21 cellular contexts compared by ENCODE assay signal in the genomic region with DNA sequence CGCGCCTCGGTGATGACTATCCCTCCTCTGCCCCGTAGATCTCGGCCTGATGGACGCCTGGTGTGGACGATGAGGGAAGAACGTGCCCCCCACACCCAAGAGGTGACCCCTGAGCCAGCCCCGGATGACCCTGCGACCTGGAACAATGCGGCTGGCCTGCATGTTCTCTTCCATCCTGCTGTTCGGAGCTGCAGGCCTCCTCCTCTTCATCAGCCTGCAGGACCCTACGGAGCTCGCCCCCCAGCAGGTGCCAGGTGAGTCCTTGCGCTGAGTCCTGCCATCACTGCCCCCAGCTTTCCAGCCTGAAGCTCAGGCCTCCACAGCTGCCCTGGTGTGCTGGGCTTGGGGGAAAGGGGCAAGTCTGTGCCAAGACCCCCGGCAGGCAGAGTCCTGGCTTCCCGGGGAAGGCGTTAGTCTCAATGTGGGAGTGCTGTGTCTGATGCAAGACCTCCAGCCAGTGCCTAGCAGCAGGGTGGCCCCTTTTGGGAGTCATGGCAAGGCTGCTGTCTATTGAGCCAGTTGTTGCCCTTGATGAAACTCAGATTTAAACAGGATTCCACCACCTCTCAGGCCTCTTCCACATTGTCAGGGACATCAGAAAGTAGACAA.
"Had no signal": no experiment of that assay in that cellular context is flagged by ENCODE, and none has a peak within 500 bp of the region (broad histone marks: within the 10 kb centered on the region; RNA-seq: fewer than 3 reads in every experiment).

No MANE protein-coding gene starts in this region.

- H3K9me3 ChIP-seq: mucosa of descending colon, testis had no signal

- H3K27ac Mint-ChIP-seq: activated CD4-positive, alpha-beta T cell treated with anti-CD3 and anti-CD28 coated beads, Interleukin-2, amount 10 ng/mL, durations not matched to agents 7 days and 5 days; activated CD8-positive, alpha-beta T cell treated with anti-CD3 and anti-CD28 coated beads for 36 hours; activated naive CD4-positive, alpha-beta T cell treated with anti-CD3 and anti-CD28 coated beads, Interleukin-2, amount 10 ng/mL, durations not matched to agents 7 days and 5 days; activated T-cell treated with anti-CD3 and anti-CD28 coated beads, Interleukin-2, amount 50 U/mL, for 24 hours; activated T-helper 2 cell treated with anti-CD3 and anti-CD28 coated beads, Interferon-gamma antibody, Interleukin-2, Interleukin-4, amounts not matched to agents 10 μg/mL and 5 μg/mL and 100 μg/mL, durations not matched to agents 14 hours and 24 hours and 36 hours; nephron progenitor cell; stimulated activated naive B cell treated with anti-CD40 and anti-IgM and Interleukin-4, amounts not matched to agents 10 μg/mL and 1 μg/mL and 100 μg/mL, for 72 hours; T-helper 2 cell treated with Interferon-gamma antibody and Interleukin-4, amounts not matched to agents 5 μg/mL and 100 μg/mL, for 36 hours; type B pancreatic cell had no signal

- H3K4me1 Mint-ChIP-seq: activated CD4-positive, alpha-beta T cell treated with anti-CD3 and anti-CD28 coated beads, Interleukin-2, amount 10 ng/mL, durations not matched to agents 7 days and 5 days; activated naive CD4-positive, alpha-beta T cell treated with anti-CD3 and anti-CD28 coated beads, Interleukin-2, amount 10 ng/mL, durations not matched to agents 7 days and 5 days; stimulated activated naive B cell treated with anti-CD40 and anti-IgM and Interleukin-4, amounts not matched to agents 10 μg/mL and 1 μg/mL and 100 μg/mL, for 72 hours had no signal

- DNase-seq: activated CD4-positive, alpha-beta T cell treated with anti-CD3 and anti-CD28 coated beads, Interleukin-2, amount 10 ng/mL, durations not matched to agents 7 days and 5 days; activated CD8-positive, alpha-beta T cell treated with anti-CD3 and anti-CD28 coated beads for 36 hours; activated naive CD4-positive, alpha-beta T cell treated with anti-CD3 and anti-CD28 coated beads, Interleukin-2, amount 10 ng/mL, durations not matched to agents 7 days and 5 days; activated T-cell treated with anti-CD3 and anti-CD28 coated beads, Interleukin-2, amount 50 U/mL, for 24 hours; cortex of kidney; erythroblast; foreskin fibroblast; hippocampal formation; left colon; mesenchymal stem cell; mucosa of descending colon; nephron progenitor cell; nucleus accumbens; small intestine; stimulated activated CD4-positive, alpha-beta T cell treated with anti-CD3 and anti-CD28 coated beads, Interleukin-15, amount 100 ng/mL, for 24 hours; stimulated activated naive B cell treated with anti-CD40 and anti-IgM and Interleukin-4, amounts not matched to agents 10 μg/mL and 1 μg/mL and 100 μg/mL, for 72 hours; testis had no signal

- H3K4me1 ChIP-seq: testis had no signal

- H3K9me3 Mint-ChIP-seq: activated CD4-positive, alpha-beta T cell treated with anti-CD3 and anti-CD28 coated beads, Interleukin-2, amount 10 ng/mL, durations not matched to agents 7 days and 5 days; activated CD8-positive, alpha-beta T cell treated with anti-CD3 and anti-CD28 coated beads for 36 hours; activated naive CD4-positive, alpha-beta T cell treated with anti-CD3 and anti-CD28 coated beads, Interleukin-2, amount 10 ng/mL, durations not matched to agents 7 days and 5 days; activated T-cell treated with anti-CD3 and anti-CD28 coated beads, Interleukin-2, amount 50 U/mL, for 24 hours; activated T-helper 2 cell treated with anti-CD3 and anti-CD28 coated beads, Interferon-gamma antibody, Interleukin-2, Interleukin-4, amounts not matched to agents 10 μg/mL and 5 μg/mL and 100 μg/mL, durations not matched to agents 14 hours and 24 hours and 36 hours; nephron progenitor cell; stimulated activated naive B cell treated with anti-CD40 and anti-IgM and Interleukin-4, amounts not matched to agents 10 μg/mL and 1 μg/mL and 100 μg/mL, for 72 hours; T-helper 2 cell treated with Interferon-gamma antibody and Interleukin-4, amounts not matched to agents 5 μg/mL and 100 μg/mL, for 36 hours; type B pancreatic cell had no signal

- H3K4me3 Mint-ChIP-seq: activated CD4-positive, alpha-beta T cell treated with anti-CD3 and anti-CD28 coated beads, Interleukin-2, amount 10 ng/mL, durations not matched to agents 7 days and 5 days; activated CD8-positive, alpha-beta T cell treated with anti-CD3 and anti-CD28 coated beads for 36 hours; activated naive CD4-positive, alpha-beta T cell treated with anti-CD3 and anti-CD28 coated beads, Interleukin-2, amount 10 ng/mL, durations not matched to agents 7 days and 5 days; activated T-cell treated with anti-CD3 and anti-CD28 coated beads, Interleukin-2, amount 50 U/mL, for 24 hours; nephron progenitor cell; stimulated activated naive B cell treated with anti-CD40 and anti-IgM and Interleukin-4, amounts not matched to agents 10 μg/mL and 1 μg/mL and 100 μg/mL, for 72 hours; T-helper 2 cell treated with Interferon-gamma antibody and Interleukin-4, amounts not matched to agents 5 μg/mL and 100 μg/mL, for 36 hours; type B pancreatic cell had no signal

- H3K27ac ChIP-seq: testis, VCaP had no signal

- H3K4me3 ChIP-seq: mucosa of descending colon, testis had no signal

- H3K36me3 Mint-ChIP-seq: activated naive CD4-positive, alpha-beta T cell treated with anti-CD3 and anti-CD28 coated beads, Interleukin-2, amount 10 ng/mL, durations not matched to agents 7 days and 5 days; stimulated activated naive B cell treated with anti-CD40 and anti-IgM and Interleukin-4, amounts not matched to agents 10 μg/mL and 1 μg/mL and 100 μg/mL, for 72 hours; type B pancreatic cell had no signal

- H3K27me3 ChIP-seq: testis had no signal
